Comparison of ENCODE assay signal across 13 cellular contexts in the genomic region with DNA sequence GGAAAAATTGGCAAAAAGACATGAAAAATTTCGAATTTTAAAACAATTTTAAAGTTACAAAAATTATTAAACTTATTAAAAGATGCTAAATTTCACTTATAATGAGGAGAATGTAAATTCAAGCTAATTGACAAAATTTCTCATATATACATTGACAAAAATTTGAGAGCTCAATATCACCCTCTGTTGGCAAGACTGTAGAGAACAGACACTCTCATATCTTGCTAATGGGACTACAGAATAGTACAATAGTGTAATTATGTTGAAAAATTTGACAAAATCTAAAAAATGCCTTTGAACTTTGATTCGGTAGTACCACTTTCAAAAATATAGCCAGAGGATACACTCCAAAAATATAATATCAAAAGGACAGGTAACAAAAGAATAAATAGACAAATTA. TPM values are rescaled to one million over a fixed set of nuclear protein-coding genes. Genes with fewer than 3 reads are reported as not detected.
DNase-seq lines count a peak whose midpoint lies in the region; ATAC-seq and TF ChIP-seq lines count a peak whose summit lies in the region.
"Had no signal": no experiment of that assay in that cellular context is flagged by ENCODE, and none has a peak within 500 bp of the region (broad histone marks: within the 10 kb centered on the region; RNA-seq: fewer than 3 reads in every experiment).

No MANE protein-coding gene starts in this region.

- TF ChIP-seq CTCF in endodermal cell (conservative IDR thresholded peaks at IDR 0.05) = peak; percentile 76
- TF ChIP-seq CTCF in retinal pigment epithelial cell (conservative IDR thresholded peaks at IDR 0.05; ENCODE audit: low read depth, low read length) = peak; percentile 54

- H3K27ac Mint-ChIP-seq in endodermal cell = no peak overlapping the region
- H3K27ac Mint-ChIP-seq: activated naive CD4-positive, alpha-beta T cell treated with anti-CD3 and anti-CD28 coated beads, Interleukin-2, amount 10 ng/mL, durations not matched to agents 7 days and 5 days had no signal

- H3K9me3 Mint-ChIP-seq in endodermal cell = peaks cover 12% of the 10 kb centered on the region
- H3K9me3 Mint-ChIP-seq: activated naive CD4-positive, alpha-beta T cell treated with anti-CD3 and anti-CD28 coated beads, Interleukin-2, amount 10 ng/mL, durations not matched to agents 7 days and 5 days had no signal

- no peak overlapping the region for H3K4me3 Mint-ChIP-seq in endodermal cell
- H3K4me3 Mint-ChIP-seq: activated naive CD4-positive, alpha-beta T cell treated with anti-CD3 and anti-CD28 coated beads, Interleukin-2, amount 10 ng/mL, durations not matched to agents 7 days and 5 days had no signal

- no peaks in the 10 kb centered on the region for H3K36me3 ChIP-seq in endodermal cell (ENCODE audit: control insufficient read depth, insufficient read depth, low read length)
- H3K36me3 ChIP-seq in effector memory CD4-positive, alpha-beta T cell (ENCODE audit: control insufficient read depth, insufficient read depth, low read length) = no peaks in the 10 kb centered on the region
- H3K36me3 ChIP-seq: BLaER1 had no signal

- no peaks in the 10 kb centered on the region for H3K9me3 ChIP-seq in endodermal cell (ENCODE audit: control insufficient read depth, low read length)
- no peaks in the 10 kb centered on the region for H3K9me3 ChIP-seq in effector memory CD4-positive, alpha-beta T cell (ENCODE audit: control insufficient read depth, low read length)
- H3K9me3 ChIP-seq: BLaER1 had no signal

- no peak for ATAC-seq in GM21576 (IDR thresholded peaks at IDR 0.05; ENCODE audit: unreplicated experiment)

- no peaks in the 10 kb centered on the region for H3K36me3 Mint-ChIP-seq in endodermal cell (ENCODE audit: low read depth)
- H3K36me3 Mint-ChIP-seq: activated naive CD4-positive, alpha-beta T cell treated with anti-CD3 and anti-CD28 coated beads, Interleukin-2, amount 10 ng/mL, durations not matched to agents 7 days and 5 days had no signal

- DNase-seq in NCI-H82 (lab: John Stamatoyannopoulos, UW) = peak; percentile 57
- DNase-seq in NCI-H82 treated with DMSO at 0.1 percent for 48 hours (lab: John Stamatoyannopoulos, UW; ENCODE audit: unreplicated experiment) = no peak
- DNase-seq in NCI-H526 treated with DMSO at 0.1 percent for 48 hours (lab: John Stamatoyannopoulos, UW) = peak; percentile 10
- DNase-seq in endodermal cell = no peak
- DNase-seq in retinal pigment epithelial cell (ENCODE audit: low read depth) = no peak
- no peak for DNase-seq in effector memory CD4-positive, alpha-beta T cell
- no peak for DNase-seq in stimulated activated naive CD4-positive, alpha-beta T cell (lab: John Stamatoyannopoulos, UW)
- DNase-seq: activated naive CD4-positive, alpha-beta T cell treated with anti-CD3 and anti-CD28 coated beads, Interleukin-2, amount 10 ng/mL, durations not matched to agents 7 days and 5 days; NCI-H1105; occipital lobe; T-helper 9 cell had no signal

- H3K27me3 Mint-ChIP-seq in endodermal cell (ENCODE audit: insufficient read depth) = no peaks in the 10 kb centered on the region
- H3K27me3 Mint-ChIP-seq: activated naive CD4-positive, alpha-beta T cell treated with anti-CD3 and anti-CD28 coated beads, Interleukin-2, amount 10 ng/mL, durations not matched to agents 7 days and 5 days had no signal

- H3K9ac ChIP-seq in endodermal cell (ENCODE audit: extremely low read depth, low read length, poor library complexity, severe bottlenecking) = no peak overlapping the region
- H3K9ac ChIP-seq: BLaER1 had no signal

- WGBS in endodermal cell (ENCODE audit: insufficient coverage in 1 of 2, insufficient read length in 1 of 2), 2 experiments = no CpG with 5 or more reads among the region's 2 CpGs

- H3K4me3 ChIP-seq in endodermal cell (ENCODE audit: low read length) (no peak overlapping the region), retinal pigment epithelial cell (ENCODE audit: low read length) (no peak overlapping the region)
- no peak overlapping the region for H3K4me3 ChIP-seq in effector memory CD4-positive, alpha-beta T cell (ENCODE audit: insufficient read depth, low read depth, low read length, poor library complexity, severe bottlenecking)
- H3K4me3 ChIP-seq: BLaER1 had no signal

- H3K27ac ChIP-seq in endodermal cell (ENCODE audit: low read depth, low read length) = no peak overlapping the region
- no peak overlapping the region for H3K27ac ChIP-seq in effector memory CD4-positive, alpha-beta T cell (ENCODE audit: insufficient read depth, low read length, poor library complexity, severe bottlenecking)
- H3K27ac ChIP-seq: BLaER1 had no signal

- peaks cover 2% of the 10 kb centered on the region for H3K4me1 Mint-ChIP-seq in endodermal cell
- H3K4me1 Mint-ChIP-seq: activated naive CD4-positive, alpha-beta T cell treated with anti-CD3 and anti-CD28 coated beads, Interleukin-2, amount 10 ng/mL, durations not matched to agents 7 days and 5 days had no signal

- H3K4me1 ChIP-seq in endodermal cell (ENCODE audit: control insufficient read depth, insufficient read depth, low read length) = no peaks in the 10 kb centered on the region
- no peaks in the 10 kb centered on the region for H3K4me1 ChIP-seq in effector memory CD4-positive, alpha-beta T cell (ENCODE audit: control insufficient read depth, insufficient read depth, low read length, poor library complexity, severe bottlenecking)
- H3K4me1 ChIP-seq: BLaER1 had no signal

- H3K27me3 ChIP-seq in endodermal cell (ENCODE audit: control insufficient read depth, insufficient read depth, low read length, poor library complexity, severe bottlenecking) = no peaks in the 10 kb centered on the region
- H3K27me3 ChIP-seq in effector memory CD4-positive, alpha-beta T cell (replicated peaks; ENCODE audit: control insufficient read depth, insufficient read depth, low read length, poor library complexity, severe bottlenecking) = no peaks in the 10 kb centered on the region

RNA-seq across cellular contexts. Expression of a gene that starts 29.8 kb away (rescaled TPM):
- not detected for total RNA-seq in endodermal cell
- polyA plus RNA-seq in endodermal cell (2013, experiment 1 of 2) = not detected
- polyA plus RNA-seq in endodermal cell (2013, experiment 2 of 2) = not detected
- total RNA-seq: occipital lobe had no signal

Comparison
In these comparisons a context has a peak if more than half of its experiments do, and no peak if none do; other contexts are left out.
1. DNase-seq: peak in NCI-H82 (single experiment) and NCI-H526 treated with DMSO at 0.1 percent for 48 hours (single experiment); none in NCI-H82 treated with DMSO at 0.1 percent for 48 hours (single experiment), endodermal cell (single experiment), retinal pigment epithelial cell (single experiment), effector memory CD4-positive, alpha-beta T cell (0 of 3) and stimulated activated naive CD4-positive, alpha-beta T cell (0 of 6).